Comparison of ENCODE assay signal across 19 cellular contexts in the genomic region with DNA sequence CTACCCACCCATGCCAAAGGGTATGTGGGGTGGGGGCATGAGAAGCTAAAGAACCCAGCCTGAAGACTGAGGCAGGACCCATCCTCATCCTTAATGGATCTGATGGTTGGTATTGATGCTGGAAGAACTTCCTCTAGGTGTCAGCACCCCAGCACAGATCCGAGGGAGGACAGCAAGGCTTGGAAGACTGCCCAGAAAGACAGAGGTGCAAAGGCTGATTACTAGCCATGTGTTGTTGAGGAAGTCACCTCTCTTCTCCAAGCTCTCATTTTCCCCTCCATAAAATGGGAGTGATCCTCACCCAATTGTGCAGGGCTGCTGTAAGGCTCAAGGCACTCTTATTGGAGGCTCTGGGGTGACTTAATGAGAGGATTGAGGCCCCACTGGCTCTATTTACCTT.
DNase-seq lines count a peak whose midpoint lies in the region; ATAC-seq and TF ChIP-seq lines count a peak whose summit lies in the region.
"Had no signal": no experiment of that assay in that cellular context is flagged by ENCODE, and none has a peak within 500 bp of the region (broad histone marks: within the 10 kb centered on the region; RNA-seq: fewer than 3 reads in every experiment).

No MANE protein-coding gene starts in this region.

- CTCF ChIA-PET in PC-9 (lab: Charles Lee): interaction anchor here (0.5 kb wide), 1 partner anchor 70 kb away, joined by 3 read pairs; no protein-coding TSS in a partner anchor

- H3F3A ChIP-seq in PC-9 (ENCODE audit: insufficient read depth, low read depth): no peaks in the 10 kb centered on the region

- H3K4me1 ChIP-seq in PC-9 (replicated peaks; ENCODE audit: insufficient read depth): 0 out of 2 replicates have a peak, but pooled peaks cover 6% of the 10 kb centered on the region
- H3K4me1 ChIP-seq: pancreas, vagina had no signal

- no peaks in the 10 kb centered on the region for H3K79me2 ChIP-seq in PC-9 (ENCODE audit: low read depth)

- POLR2A ChIA-PET in PC-9 (lab: Charles Lee; ENCODE audit: unreplicated experiment): no interaction called here

- TF ChIP-seq CTCF in PC-9 (conservative IDR thresholded peaks at IDR 0.05): no peak

- BruUV-seq in PC-9 (replicated peaks; lab: Mats Ljungman, UMichigan): no TSS peak

- H3K27me3 ChIP-seq in PC-9 (ENCODE audit: insufficient read depth, low read depth): no peaks in the 10 kb centered on the region
- H3K27me3 ChIP-seq: pancreas, vagina had no signal

- H3K9me2 ChIP-seq in PC-9 (ENCODE audit: insufficient read depth): no peaks in the 10 kb centered on the region

- in situ Hi-C loops in ACHN (cut with HindIII; ENCODE audit: low pct_ligation_motif_present, low pct_unique_long_range_greater_than_20kb, low sequenced_read_pairs) (no loop called here), G401 (cut with HindIII; ENCODE audit: low sequenced_read_pairs) (no loop called here)

- intact Hi-C loops in PC-9 (cut with micrococcal nuclease; ENCODE audit: unreplicated experiment): no loop called here

- H2AFZ ChIP-seq in PC-9: no peak overlapping the region

- H3K27ac ChIP-seq in PC-9: no peak overlapping the region
- H3K27ac ChIP-seq: pancreas, SK-N-MC, vagina had no signal

- H3K9me3 ChIP-seq in PC-9 (ENCODE audit: insufficient read depth, low read depth): no peaks in the 10 kb centered on the region
- H3K9me3 ChIP-seq: pancreas, vagina had no signal

- H3K4me3 ChIP-seq in PC-9: no peak overlapping the region
- H3K4me3 ChIP-seq: pancreas, SK-N-MC, vagina had no signal

- H3K4me2 ChIP-seq in PC-9: 0 out of 2 replicates have a peak overlapping the region, but pooled peaks have one; percentile 19

- no peaks in the 10 kb centered on the region for H4K20me1 ChIP-seq in PC-9 (ENCODE audit: insufficient read depth)

- peak; percentile 3 for DNase-seq in ACHN
- DNase-seq in G401 (ENCODE audit: low spot score): peak; percentile 48
- DNase-seq in PC-9: no peak
- DNase-seq in kidney tubule cell (ENCODE audit: low spot score): peak; percentile 26
- no peak for DNase-seq in NCI-H774 (lab: John Stamatoyannopoulos, UW)
- no peak for DNase-seq in germinal center (ENCODE audit: low spot score)
- no peak for DNase-seq in activated naive CD4-positive, alpha-beta T cell (lab: John Stamatoyannopoulos, UW)
- DNase-seq: activated CD4-positive, alpha-beta T cell treated with anti-CD3 and anti-CD28 coated beads for 48 hours; activated CD8-positive, alpha-beta memory T cell treated with anti-CD3 and anti-CD28 coated beads, Interleukin-2, amount 50 U/mL, for 48 hours; activated gamma-delta T cell treated with Interleukin-2 at 50 U/mL for 16 hours; GDM1; H7; left ventricle myocardium superior; NCI-H187; pancreas; stimulated activated CD4-positive, alpha-beta T cell treated with anti-CD3 and anti-CD28 coated beads, Interleukin-4, amount 100 ng/mL, for 1 hour had no signal

- no peak for ATAC-seq in HG02981 (IDR thresholded peaks at IDR 0.05; ENCODE audit: unreplicated experiment)
- ATAC-seq: left ventricle myocardium superior had no signal

- no peaks in the 10 kb centered on the region for H3K36me3 ChIP-seq in PC-9 (ENCODE audit: low read depth)
- H3K36me3 ChIP-seq: pancreas, vagina had no signal

Comparison
In these comparisons a context has a peak if more than half of its experiments do, and no peak if none do; other contexts are left out.
1. DNase-seq: peak in ACHN (single experiment), G401 (single experiment) and kidney tubule cell (single experiment); none in PC-9 (0 of 2), NCI-H774 (single experiment), germinal center (single experiment) and activated naive CD4-positive, alpha-beta T cell (0 of 4).